Comparison of ENCODE assay signal across 9 cellular contexts in genomic region chr16:83689385-83689831, GRCh38.
DNase-seq lines count a peak whose midpoint lies in the region; ATAC-seq, FAIRE-seq and TF ChIP-seq lines count a peak whose summit lies in the region.
"Had no signal": no experiment of that assay in that cellular context is flagged by ENCODE, and none has a peak within 500 bp of the region (broad histone marks: within the 10 kb centered on the region; RNA-seq: fewer than 3 reads in every experiment).

No MANE protein-coding gene starts in this region.

- CTCF ChIA-PET in AG04450 (lab: Charles Lee): no interaction called here

- no peak overlapping the region for H3K27ac ChIP-seq in AG04450 (ENCODE audit: low read depth, low read length)
- H3K27ac ChIP-seq: parathyroid adenoma had no signal

- no peaks in the 10 kb centered on the region for H3K9me3 ChIP-seq in AG04450 (ENCODE audit: control insufficient read depth, insufficient read depth, low read length)

- POLR2A ChIA-PET in AG04450 (lab: Yijun Ruan, JAX): no interaction called here

- intact Hi-C loops in Right ventricle myocardium superior (cut with DNase I): no loop called here

- TF ChIP-seq POLR2A in GM12892 (IDR thresholded peaks at IDR 0.05; ENCODE audit: low read depth, low read length): no peak

- DNase-seq in AG04450 (ENCODE audit: low read depth, low spot score) (peak; percentile 67), RKO (ENCODE audit: low spot score) (peak; percentile 53), Right ventricle myocardium superior (no peak), GM12892 (ENCODE audit: insufficient read length) (no peak), NK-92 (lab: John Stamatoyannopoulos, UW; ENCODE audit: unreplicated experiment) (no peak), DMS153 (lab: John Stamatoyannopoulos, UW) (no peak)

- H3K4me3 ChIP-seq in AG04450 (ENCODE audit: low read depth, low read length): no peak overlapping the region

- no peaks in the 10 kb centered on the region for H3K27me3 ChIP-seq in AG04450 (ENCODE audit: control insufficient read depth, insufficient read depth, low read length)

- no peak for FAIRE-seq in GM12892 (lab: Jason Lieb, UNC)

- peak; percentile 85 for ATAC-seq in GM21619 (IDR thresholded peaks at IDR 0.05; ENCODE audit: unreplicated experiment)
- peak; percentile 79 for ATAC-seq in Right ventricle myocardium superior (ENCODE audit: poor library complexity)
- no peak for ATAC-seq in HG02763 (IDR thresholded peaks at IDR 0.05; ENCODE audit: unreplicated experiment)

- TF ChIP-seq CTCF in AG04450 (IDR thresholded peaks at IDR 0.05; ENCODE audit: low read depth, low read length): no peak

Comparison
In these comparisons a context has a peak if more than half of its experiments do, and no peak if none do; other contexts are left out.
1. DNase-seq: peak in AG04450 (single experiment) and RKO (single experiment); none in Right ventricle myocardium superior (single experiment), GM12892 (single experiment), NK-92 (single experiment) and DMS153 (single experiment).